ENCODE assay signal across 8 cellular contexts in genomic region chr15:57861039-57861638, GRCh38.
DNase-seq lines count a peak whose midpoint lies in the region; ATAC-seq and TF ChIP-seq lines count a peak whose summit lies in the region.

No MANE protein-coding gene starts in this region.

- intact Hi-C loops in Caco-2 (cut with micrococcal nuclease; ENCODE audit: unreplicated experiment) = loop anchor here (1.0 kb wide), 3 partner anchors 110 to 302 kb away; no protein-coding TSS in a partner anchor

- no peaks in the 10 kb centered on the region for H3K4me1 ChIP-seq in Caco-2

- H3K9me3 ChIP-seq in Caco-2 = no peaks in the 10 kb centered on the region

- H3K27ac Mint-ChIP-seq in Caco-2 (ENCODE audit: unreplicated experiment) = no peak overlapping the region

- H3K9me3 Mint-ChIP-seq in Caco-2 (ENCODE audit: unreplicated experiment) = no peaks in the 10 kb centered on the region

- H3K27me3 Mint-ChIP-seq in Caco-2 (ENCODE audit: insufficient read depth, unreplicated experiment) = peaks cover 27% of the 10 kb centered on the region

- H3K27me3 ChIP-seq in Caco-2 (replicated peaks; ENCODE audit: control insufficient read depth, insufficient read depth, low read length) = no peaks in the 10 kb centered on the region
- no peaks in the 10 kb centered on the region; the same call in 1 of the 2 replicates for H3K27me3 ChIP-seq in H7 (ENCODE audit: control insufficient read depth, insufficient read depth, low read length)

- no peak for ATAC-seq in GM19463 (IDR thresholded peaks at IDR 0.05; ENCODE audit: unreplicated experiment)
- ATAC-seq in HG03457 (IDR thresholded peaks at IDR 0.05; ENCODE audit: unreplicated experiment) = no peak

- no peak overlapping the region for H3K4me3 ChIP-seq in Caco-2 (ENCODE audit: low read depth, low read length)
- H3K4me3 ChIP-seq in H7 (ENCODE audit: insufficient read depth, low read depth, low read length) = no peak overlapping the region
- no peak overlapping the region for H3K4me3 ChIP-seq in astrocyte of the spinal cord (ENCODE audit: low read depth, low read length)

- BruUV-seq in Caco-2 (replicated peaks; lab: Mats Ljungman, UMichigan) = no TSS peak

- in situ Hi-C loops in astrocyte of the spinal cord (cut with HindIII; ENCODE audit: low sequenced_read_pairs) = no loop called here

- H3K36me3 Mint-ChIP-seq in Caco-2 (ENCODE audit: insufficient read depth, unreplicated experiment) = no peaks in the 10 kb centered on the region

- POLR2A ChIA-PET in Caco-2 (lab: Charles Lee) = interaction anchor here (1.0 kb wide), 1 partner anchor 110 kb away, joined by 3 read pairs; no protein-coding TSS in a partner anchor

- TF ChIP-seq CTCF in Caco-2 (IDR thresholded peaks at IDR 0.05; ENCODE audit: insufficient read depth in 1 of 2, low read depth in 1 of 2, low read length in 1 of 2, severe bottlenecking in 1 of 2, unreplicated experiment in 1 of 2) (peak; percentile 44 to 55), astrocyte of the spinal cord (IDR thresholded peaks at IDR 0.05; ENCODE audit: low read depth, low read length) (peak; percentile 65)

- no peaks in the 10 kb centered on the region for H3K4me1 Mint-ChIP-seq in Caco-2 (ENCODE audit: low read depth, unreplicated experiment)

- H3K36me3 ChIP-seq in Caco-2 (ENCODE audit: control insufficient read depth, insufficient read depth, low read length) = no peaks in the 10 kb centered on the region
- no peaks in the 10 kb centered on the region for H3K36me3 ChIP-seq in H7 (replicated peaks; ENCODE audit: control insufficient read depth, insufficient read depth, low read length)

- CTCF ChIA-PET in Caco-2 (lab: Charles Lee) = interaction anchor here (0.6 to 2.8 kb wide), 13 partner anchors 8 to 210 kb away, joined by 3 to 72 read pairs (median 4); partner anchors contain the start of gene POLR2M

- no peak overlapping the region for H3K4me3 Mint-ChIP-seq in Caco-2 (ENCODE audit: unreplicated experiment)

- DNase-seq in Caco-2 (peak in 1 of 2 experiments; percentile 50), H7 (peak; percentile 32), NCI-H748 (lab: John Stamatoyannopoulos, UW; ENCODE audit: unreplicated experiment) (peak; percentile 48), astrocyte of the spinal cord (ENCODE audit: low read depth, low spot score) (peak; percentile 76), iPS-NIHi11 (ENCODE audit: low spot score) (peak; percentile 54)
- DNase-seq in stimulated activated CD4-positive, alpha-beta T cell treated with anti-CD3 and anti-CD28 coated beads, Interleukin-2, amount 100 ng/mL, for 48 hours = peak; percentile 32 to 37
